In the genomic region with DNA sequence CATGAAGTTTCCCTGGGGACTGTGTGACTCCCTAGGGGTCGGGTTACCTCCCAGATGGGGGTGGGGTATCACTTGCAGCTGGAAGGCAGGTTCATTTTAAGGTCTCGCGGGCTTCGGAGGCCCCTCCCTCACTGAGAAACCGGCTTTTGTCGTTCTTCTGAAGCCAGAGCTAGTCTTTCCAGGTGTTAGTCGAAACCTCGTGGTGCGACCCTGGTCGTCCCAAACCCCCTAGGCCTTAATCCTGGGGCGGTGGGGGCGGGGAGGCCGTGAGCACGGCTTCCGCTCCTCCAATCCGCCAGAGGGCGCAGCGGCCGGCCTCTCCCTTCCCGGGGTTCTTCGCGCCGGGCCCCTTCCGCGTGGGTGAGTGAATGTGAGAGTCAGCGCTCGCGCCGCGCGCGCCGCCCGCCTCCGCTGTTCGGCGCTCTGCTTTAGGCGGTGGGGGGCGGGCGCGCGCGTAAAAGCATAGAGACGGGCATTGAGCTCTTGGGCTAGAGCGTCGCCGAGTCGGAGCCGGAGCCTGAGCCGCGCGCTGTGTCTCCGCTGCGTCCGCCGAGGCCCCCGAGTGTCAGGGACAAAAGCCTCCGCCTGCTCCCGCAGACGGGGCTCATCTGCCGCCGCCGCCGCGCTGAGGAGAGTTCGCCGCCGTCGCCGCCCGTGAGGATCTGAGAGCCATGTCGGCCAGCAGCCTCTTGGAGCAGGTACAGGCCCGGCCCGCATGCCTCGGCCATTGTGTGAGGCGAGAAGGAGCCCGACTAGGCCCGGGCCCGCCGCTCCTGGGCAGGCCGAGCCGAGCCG, we compare ENCODE assay signal across 1 cellular context.
TF ChIP-seq lines count a peak whose summit lies in the region.

A gene (plus strand): TSS at position 491 of the 795 bp plus-strand sequence. CDS start 181 bp downstream, at position 672.

TF ChIP-seq in HepG2, 621 proteins besides CTCF, POLR2A, EP300 and RAD21 (continued from another document and continues in another):
- peak; percentile 69; the same call in 1 of the 2 replicates for TF ChIP-seq ZNF816 (CRISPR knock-in tag; IDR thresholded peaks at IDR 0.05; ENCODE audit: borderline replicate concordance)
- TF ChIP-seq, protein P1, sequence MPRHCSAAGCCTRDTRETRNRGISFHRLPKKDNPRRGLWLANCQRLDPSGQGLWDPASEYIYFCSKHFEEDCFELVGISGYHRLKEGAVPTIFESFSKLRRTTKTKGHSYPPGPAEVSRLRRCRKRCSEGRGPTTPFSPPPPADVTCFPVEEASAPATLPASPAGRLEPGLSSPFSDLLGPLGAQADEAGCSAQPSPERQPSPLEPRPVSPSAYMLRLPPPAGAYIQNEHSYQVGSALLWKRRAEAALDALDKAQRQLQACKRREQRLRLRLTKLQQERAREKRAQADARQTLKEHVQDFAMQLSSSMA (CRISPR knock-in tag; IDR thresholded peaks at IDR 0.05) = peak; percentile 79; the same call in 1 of the 2 replicates
- TF ChIP-seq ZNF558 (CRISPR knock-in tag; IDR thresholded peaks at IDR 0.05; ENCODE audit: borderline replicate concordance) = no peak; the same call in 1 of the 2 replicates
- TF ChIP-seq ZFP1 (CRISPR knock-in tag; IDR thresholded peaks at IDR 0.05) = peak; percentile 79; the same call in 1 of the 2 replicates
- TF ChIP-seq, protein P2, sequence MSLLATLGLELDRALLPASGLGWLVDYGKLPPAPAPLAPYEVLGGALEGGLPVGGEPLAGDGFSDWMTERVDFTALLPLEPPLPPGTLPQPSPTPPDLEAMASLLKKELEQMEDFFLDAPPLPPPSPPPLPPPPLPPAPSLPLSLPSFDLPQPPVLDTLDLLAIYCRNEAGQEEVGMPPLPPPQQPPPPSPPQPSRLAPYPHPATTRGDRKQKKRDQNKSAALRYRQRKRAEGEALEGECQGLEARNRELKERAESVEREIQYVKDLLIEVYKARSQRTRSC (CRISPR knock-in tag; IDR thresholded peaks at IDR 0.05; ENCODE audit: low read depth) = peak; percentile 55; the same call in 1 of the 2 replicates
- TF ChIP-seq MAFK (conservative IDR thresholded peaks at IDR 0.05 in 1 of 2, IDR thresholded peaks at IDR 0.05 in 1 of 2; ENCODE audit: low read length in 2 of 2) = peak in 1 of 2 experiments; percentile 17; a peak in 1 of 4 replicates
- peak; percentile 78 for TF ChIP-seq ZNF781 (CRISPR knock-in tag; IDR thresholded peaks at IDR 0.05; ENCODE audit: borderline replicate concordance, not compliant biosample characterization)
- no peak for TF ChIP-seq ARNT2 (CRISPR knock-in tag; IDR thresholded peaks at IDR 0.05; ENCODE audit: low read depth)
- no peak for TF ChIP-seq FOXK2 (IDR thresholded peaks at IDR 0.05)
- TF ChIP-seq RXRA (CRISPR knock-in tag; IDR thresholded peaks at IDR 0.05) = peak; percentile 83
- TF ChIP-seq ZNF24 (IDR thresholded peaks at IDR 0.05) = 0 out of 2 replicates have a peak, but pooled peaks have one; percentile 6
- TF ChIP-seq MAFF (IDR thresholded peaks at IDR 0.05; ENCODE audit: low read depth, low read length) = no peak
- TF ChIP-seq, protein P3, sequence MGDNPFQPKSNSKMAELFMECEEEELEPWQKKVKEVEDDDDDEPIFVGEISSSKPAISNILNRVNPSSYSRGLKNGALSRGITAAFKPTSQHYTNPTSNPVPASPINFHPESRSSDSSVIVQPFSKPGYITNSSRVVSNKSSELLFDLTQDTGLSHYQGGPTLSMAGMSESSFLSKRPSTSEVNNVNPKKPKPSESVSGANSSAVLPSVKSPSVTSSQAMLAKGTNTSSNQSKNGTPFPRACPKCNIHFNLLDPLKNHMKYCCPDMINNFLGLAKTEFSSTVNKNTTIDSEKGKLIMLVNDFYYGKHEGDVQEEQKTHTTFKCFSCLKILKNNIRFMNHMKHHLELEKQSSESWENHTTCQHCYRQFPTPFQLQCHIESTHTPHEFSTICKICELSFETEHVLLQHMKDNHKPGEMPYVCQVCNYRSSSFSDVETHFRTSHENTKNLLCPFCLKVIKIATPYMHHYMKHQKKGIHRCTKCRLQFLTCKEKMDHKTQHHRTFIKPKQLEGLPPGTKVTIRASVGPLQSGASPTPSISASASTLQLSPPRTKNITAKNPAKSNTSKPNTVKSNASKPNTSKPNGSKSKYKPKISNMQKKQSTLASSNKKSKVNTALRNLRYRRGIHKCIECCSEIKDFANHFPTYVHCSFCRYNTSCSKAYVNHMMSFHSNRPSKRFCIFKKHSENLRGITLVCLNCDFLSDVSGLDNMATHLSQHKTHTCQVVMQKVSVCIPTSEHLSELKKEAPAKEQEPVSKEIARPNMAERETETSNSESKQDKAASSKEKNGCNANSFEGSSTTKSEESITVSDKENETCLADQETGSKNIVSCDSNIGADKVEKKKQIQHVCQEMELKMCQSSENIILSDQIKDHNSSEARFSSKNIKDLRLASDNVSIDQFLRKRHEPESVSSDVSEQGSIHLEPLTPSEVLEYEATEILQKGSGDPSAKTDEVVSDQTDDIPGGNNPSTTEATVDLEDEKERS (CRISPR knock-in tag; IDR thresholded peaks at IDR 0.05) = peak; percentile 95
- TF ChIP-seq ZNF160 (CRISPR knock-in tag; IDR thresholded peaks at IDR 0.05) = no peak
- TF ChIP-seq BCL6 (CRISPR knock-in tag; IDR thresholded peaks at IDR 0.05) = peak; percentile 63
- TF ChIP-seq REXO4 (CRISPR knock-in tag; IDR thresholded peaks at IDR 0.05; ENCODE audit: borderline replicate concordance) = 0 out of 2 replicates have a peak, but pooled peaks have one; percentile 45
- peak; percentile 41; the same call in 1 of the 2 replicates for TF ChIP-seq KLF12 (CRISPR knock-in tag; IDR thresholded peaks at IDR 0.05; ENCODE audit: borderline replicate concordance)
- TF ChIP-seq MEIS1 (CRISPR knock-in tag; IDR thresholded peaks at IDR 0.05; ENCODE audit: borderline replicate concordance) = peak; percentile 54; the same call in 1 of the 2 replicates
- TF ChIP-seq, protein P4, sequence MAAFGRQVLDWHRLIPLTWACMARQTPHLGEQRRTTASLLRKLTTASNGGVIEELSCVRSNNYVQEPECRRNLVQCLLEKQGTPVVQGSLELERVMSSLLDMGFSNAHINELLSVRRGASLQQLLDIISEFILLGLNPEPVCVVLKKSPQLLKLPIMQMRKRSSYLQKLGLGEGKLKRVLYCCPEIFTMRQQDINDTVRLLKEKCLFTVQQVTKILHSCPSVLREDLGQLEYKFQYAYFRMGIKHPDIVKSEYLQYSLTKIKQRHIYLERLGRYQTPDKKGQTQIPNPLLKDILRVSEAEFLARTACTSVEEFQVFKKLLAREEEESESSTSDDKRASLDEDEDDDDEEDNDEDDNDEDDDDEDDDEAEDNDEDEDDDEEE (CRISPR knock-in tag; IDR thresholded peaks at IDR 0.05) = peak; percentile 80; the same call in 1 of the 2 replicates
- TF ChIP-seq GTF2F1 (IDR thresholded peaks at IDR 0.05; ENCODE audit: low read length) = no peak
- no peak; the same call in 1 of the 2 replicates for TF ChIP-seq ZNF121 (CRISPR knock-in tag; IDR thresholded peaks at IDR 0.05)
- peak; percentile 82 for TF ChIP-seq ESRRA (CRISPR knock-in tag; IDR thresholded peaks at IDR 0.05; ENCODE audit: low read depth)
- TF ChIP-seq SMAD1 (CRISPR knock-in tag; IDR thresholded peaks at IDR 0.05; ENCODE audit: borderline replicate concordance, low read depth) = no peak
- TF ChIP-seq PAWR (CRISPR knock-in tag; IDR thresholded peaks at IDR 0.05; ENCODE audit: borderline replicate concordance) = no peak; the same call in 1 of the 2 replicates
- TF ChIP-seq GATAD2A (CRISPR knock-in tag; IDR thresholded peaks at IDR 0.05) = peak; percentile 84
- TF ChIP-seq FIP1L1 (IDR thresholded peaks at IDR 0.05; ENCODE audit: borderline replicate concordance, insufficient read depth, low read depth, low read length) = no peak
- TF ChIP-seq ZNF441 (CRISPR knock-in tag; IDR thresholded peaks at IDR 0.05; ENCODE audit: borderline replicate concordance) = no peak; the same call in 1 of the 2 replicates
- TF ChIP-seq, protein P5, sequence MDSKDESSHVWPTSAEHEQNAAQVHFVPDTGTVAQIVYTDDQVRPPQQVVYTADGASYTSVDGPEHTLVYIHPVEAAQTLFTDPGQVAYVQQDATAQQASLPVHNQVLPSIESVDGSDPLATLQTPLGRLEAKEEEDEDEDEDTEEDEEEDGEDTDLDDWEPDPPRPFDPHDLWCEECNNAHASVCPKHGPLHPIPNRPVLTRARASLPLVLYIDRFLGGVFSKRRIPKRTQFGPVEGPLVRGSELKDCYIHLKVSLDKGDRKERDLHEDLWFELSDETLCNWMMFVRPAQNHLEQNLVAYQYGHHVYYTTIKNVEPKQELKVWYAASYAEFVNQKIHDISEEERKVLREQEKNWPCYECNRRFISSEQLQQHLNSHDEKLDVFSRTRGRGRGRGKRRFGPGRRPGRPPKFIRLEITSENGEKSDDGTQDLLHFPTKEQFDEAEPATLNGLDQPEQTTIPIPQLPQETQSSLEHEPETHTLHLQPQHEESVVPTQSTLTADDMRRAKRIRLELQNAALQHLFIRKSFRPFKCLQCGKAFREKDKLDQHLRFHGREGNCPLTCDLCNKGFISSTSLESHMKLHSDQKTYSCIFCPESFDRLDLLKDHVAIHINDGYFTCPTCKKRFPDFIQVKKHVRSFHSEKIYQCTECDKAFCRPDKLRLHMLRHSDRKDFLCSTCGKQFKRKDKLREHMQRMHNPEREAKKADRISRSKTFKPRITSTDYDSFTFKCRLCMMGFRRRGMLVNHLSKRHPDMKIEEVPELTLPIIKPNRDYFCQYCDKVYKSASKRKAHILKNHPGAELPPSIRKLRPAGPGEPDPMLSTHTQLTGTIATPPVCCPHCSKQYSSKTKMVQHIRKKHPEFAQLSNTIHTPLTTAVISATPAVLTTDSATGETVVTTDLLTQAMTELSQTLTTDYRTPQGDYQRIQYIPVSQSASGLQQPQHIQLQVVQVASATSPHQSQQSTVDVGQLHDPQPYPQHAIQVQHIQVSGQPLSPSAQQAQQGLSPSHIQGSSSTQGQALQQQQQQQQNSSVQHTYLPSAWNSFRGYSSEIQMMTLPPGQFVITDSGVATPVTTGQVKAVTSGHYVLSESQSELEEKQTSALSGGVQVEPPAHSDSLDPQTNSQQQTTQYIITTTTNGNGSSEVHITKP (CRISPR knock-in tag; IDR thresholded peaks at IDR 0.05; ENCODE audit: low read depth) = peak; percentile 82
- peak; percentile 79 for TF ChIP-seq TMF1 (CRISPR knock-in tag; IDR thresholded peaks at IDR 0.05; ENCODE audit: low read depth)
- TF ChIP-seq, protein P6, sequence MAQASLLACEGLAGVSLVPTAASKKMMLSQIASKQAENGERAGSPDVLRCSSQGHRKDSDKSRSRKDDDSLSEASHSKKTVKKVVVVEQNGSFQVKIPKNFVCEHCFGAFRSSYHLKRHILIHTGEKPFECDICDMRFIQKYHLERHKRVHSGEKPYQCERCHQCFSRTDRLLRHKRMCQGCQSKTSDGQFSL (CRISPR knock-in tag; IDR thresholded peaks at IDR 0.05) = peak; percentile 51; the same call in 1 of the 2 replicates
- peak; percentile 25; the same call in 1 of the 2 replicates for TF ChIP-seq HOXA9 (CRISPR knock-in tag; IDR thresholded peaks at IDR 0.05; ENCODE audit: borderline replicate concordance)
- TF ChIP-seq, protein P7, sequence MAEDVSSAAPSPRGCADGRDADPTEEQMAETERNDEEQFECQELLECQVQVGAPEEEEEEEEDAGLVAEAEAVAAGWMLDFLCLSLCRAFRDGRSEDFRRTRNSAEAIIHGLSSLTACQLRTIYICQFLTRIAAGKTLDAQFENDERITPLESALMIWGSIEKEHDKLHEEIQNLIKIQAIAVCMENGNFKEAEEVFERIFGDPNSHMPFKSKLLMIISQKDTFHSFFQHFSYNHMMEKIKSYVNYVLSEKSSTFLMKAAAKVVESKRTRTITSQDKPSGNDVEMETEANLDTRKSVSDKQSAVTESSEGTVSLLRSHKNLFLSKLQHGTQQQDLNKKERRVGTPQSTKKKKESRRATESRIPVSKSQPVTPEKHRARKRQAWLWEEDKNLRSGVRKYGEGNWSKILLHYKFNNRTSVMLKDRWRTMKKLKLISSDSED (CRISPR knock-in tag; IDR thresholded peaks at IDR 0.05) = no peak
- no peak for TF ChIP-seq ZNF484 (CRISPR knock-in tag; IDR thresholded peaks at IDR 0.05; ENCODE audit: borderline replicate concordance, low read depth)
- no peak for TF ChIP-seq ZNF672 (CRISPR knock-in tag; IDR thresholded peaks at IDR 0.05)
- TF ChIP-seq HHEX (CRISPR knock-in tag; IDR thresholded peaks at IDR 0.05) = no peak
- no peak; the same call in 1 of the 2 replicates for TF ChIP-seq ZSCAN20 (CRISPR knock-in tag; IDR thresholded peaks at IDR 0.05; ENCODE audit: borderline replicate concordance)
- TF ChIP-seq ZNF331 (CRISPR knock-in tag; IDR thresholded peaks at IDR 0.05) = peak; percentile 64
- TF ChIP-seq NFKB2 (CRISPR knock-in tag; IDR thresholded peaks at IDR 0.05; ENCODE audit: borderline replicate concordance) = peak; percentile 71; the same call in 1 of the 2 replicates
- peak; percentile 97 for TF ChIP-seq ZNF501 (CRISPR knock-in tag; IDR thresholded peaks at IDR 0.05)
- TF ChIP-seq, protein P8, sequence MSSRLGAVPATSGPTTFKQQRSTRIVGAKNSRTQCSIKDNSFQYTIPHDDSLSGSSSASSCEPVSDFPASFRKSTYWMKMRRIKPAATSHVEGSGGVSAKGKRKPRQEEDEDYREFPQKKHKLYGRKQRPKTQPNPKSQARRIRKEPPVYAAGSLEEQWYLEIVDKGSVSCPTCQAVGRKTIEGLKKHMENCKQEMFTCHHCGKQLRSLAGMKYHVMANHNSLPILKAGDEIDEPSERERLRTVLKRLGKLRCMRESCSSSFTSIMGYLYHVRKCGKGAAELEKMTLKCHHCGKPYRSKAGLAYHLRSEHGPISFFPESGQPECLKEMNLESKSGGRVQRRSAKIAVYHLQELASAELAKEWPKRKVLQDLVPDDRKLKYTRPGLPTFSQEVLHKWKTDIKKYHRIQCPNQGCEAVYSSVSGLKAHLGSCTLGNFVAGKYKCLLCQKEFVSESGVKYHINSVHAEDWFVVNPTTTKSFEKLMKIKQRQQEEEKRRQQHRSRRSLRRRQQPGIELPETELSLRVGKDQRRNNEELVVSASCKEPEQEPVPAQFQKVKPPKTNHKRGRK (CRISPR knock-in tag; IDR thresholded peaks at IDR 0.05) = no peak
- TF ChIP-seq, protein P9, sequence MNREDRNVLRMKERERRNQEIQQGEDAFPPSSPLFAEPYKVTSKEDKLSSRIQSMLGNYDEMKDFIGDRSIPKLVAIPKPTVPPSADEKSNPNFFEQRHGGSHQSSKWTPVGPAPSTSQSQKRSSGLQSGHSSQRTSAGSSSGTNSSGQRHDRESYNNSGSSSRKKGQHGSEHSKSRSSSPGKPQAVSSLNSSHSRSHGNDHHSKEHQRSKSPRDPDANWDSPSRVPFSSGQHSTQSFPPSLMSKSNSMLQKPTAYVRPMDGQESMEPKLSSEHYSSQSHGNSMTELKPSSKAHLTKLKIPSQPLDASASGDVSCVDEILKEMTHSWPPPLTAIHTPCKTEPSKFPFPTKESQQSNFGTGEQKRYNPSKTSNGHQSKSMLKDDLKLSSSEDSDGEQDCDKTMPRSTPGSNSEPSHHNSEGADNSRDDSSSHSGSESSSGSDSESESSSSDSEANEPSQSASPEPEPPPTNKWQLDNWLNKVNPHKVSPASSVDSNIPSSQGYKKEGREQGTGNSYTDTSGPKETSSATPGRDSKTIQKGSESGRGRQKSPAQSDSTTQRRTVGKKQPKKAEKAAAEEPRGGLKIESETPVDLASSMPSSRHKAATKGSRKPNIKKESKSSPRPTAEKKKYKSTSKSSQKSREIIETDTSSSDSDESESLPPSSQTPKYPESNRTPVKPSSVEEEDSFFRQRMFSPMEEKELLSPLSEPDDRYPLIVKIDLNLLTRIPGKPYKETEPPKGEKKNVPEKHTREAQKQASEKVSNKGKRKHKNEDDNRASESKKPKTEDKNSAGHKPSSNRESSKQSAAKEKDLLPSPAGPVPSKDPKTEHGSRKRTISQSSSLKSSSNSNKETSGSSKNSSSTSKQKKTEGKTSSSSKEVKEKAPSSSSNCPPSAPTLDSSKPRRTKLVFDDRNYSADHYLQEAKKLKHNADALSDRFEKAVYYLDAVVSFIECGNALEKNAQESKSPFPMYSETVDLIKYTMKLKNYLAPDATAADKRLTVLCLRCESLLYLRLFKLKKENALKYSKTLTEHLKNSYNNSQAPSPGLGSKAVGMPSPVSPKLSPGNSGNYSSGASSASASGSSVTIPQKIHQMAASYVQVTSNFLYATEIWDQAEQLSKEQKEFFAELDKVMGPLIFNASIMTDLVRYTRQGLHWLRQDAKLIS (CRISPR knock-in tag; IDR thresholded peaks at IDR 0.05) = no peak
- TF ChIP-seq CBX1 (IDR thresholded peaks at IDR 0.05; ENCODE audit: low read depth) = no peak
- no peak for TF ChIP-seq ZNF296 (CRISPR knock-in tag; conservative IDR thresholded peaks at IDR 0.05)
